Comparison of ENCODE assay signal across 13 cellular contexts in the genomic region with DNA sequence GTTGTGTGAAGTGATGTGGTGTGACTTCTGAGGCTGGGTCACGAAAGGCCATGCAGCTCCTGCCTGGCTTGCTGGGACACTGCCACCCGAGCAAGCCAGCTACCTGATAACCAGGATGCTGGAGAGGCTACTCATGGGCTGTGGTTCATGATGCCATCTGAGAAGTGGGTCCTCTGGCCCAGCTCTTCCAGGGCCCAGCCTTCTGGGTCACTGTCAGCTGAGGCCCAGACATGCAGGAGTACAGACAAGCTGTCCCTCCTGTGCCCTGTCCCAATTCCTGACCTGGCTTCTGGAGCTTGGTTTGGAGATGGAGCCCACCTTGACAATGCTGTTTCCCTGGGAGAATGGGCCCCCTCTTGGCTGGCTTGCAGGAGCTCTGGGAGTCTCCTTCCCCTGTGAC.
A peak's percentile ranks its signal among the peaks of the same experiment; 100 is the strongest.
DNase-seq lines count a peak whose midpoint lies in the region; ATAC-seq and TF ChIP-seq lines count a peak whose summit lies in the region.
"Had no signal": no experiment of that assay in that cellular context is flagged by ENCODE, and none has a peak within 500 bp of the region (broad histone marks: within the 10 kb centered on the region; RNA-seq: fewer than 3 reads in every experiment).

No MANE protein-coding gene starts in this region.

- 60% methylated on average over 1 of the region's 2 CpGs for WGBS in esophagus muscularis mucosa

- H3K27ac ChIP-seq in PC-9 (no peak overlapping the region), esophagus muscularis mucosa (replicated peaks in 1 of 4) (peak overlapping the region in 3 of 4 donors; percentile 61 to 85 (median 80))

- H4K20me1 ChIP-seq in PC-9 (ENCODE audit: insufficient read depth) = no peaks in the 10 kb centered on the region

- DNase-seq in activated CD4-positive, alpha-beta T cell treated with anti-CD3 and anti-CD28 coated beads, Interleukin-2, amount 10 ng/mL, durations not matched to agents 24 days and 14 days = peak; percentile 61
- DNase-seq in activated CD4-positive, alpha-beta T cell treated with anti-CD3 and anti-CD28 coated beads for 4 hours = no peak
- DNase-seq in PC-9 (no peak), esophagus muscularis mucosa (ENCODE audit: extremely low spot score) (no peak), cortex of kidney (lab: John Stamatoyannopoulos, UW) (no peak)
- DNase-seq in stimulated activated effector memory CD8-positive, alpha-beta T cell treated with anti-CD3 and anti-CD28 coated beads, Interleukin-12 subunit alpha, Interleukin-12 subunit beta, amount 100 ng/mL, for 72 hours (ENCODE audit: low spot score in 2 of 2) = no peak
- no peak for DNase-seq in stimulated activated CD4-positive, alpha-beta T cell treated with anti-CD3 and anti-CD28 coated beads, Interleukin-15, amount 100 ng/mL, for 24 hours
- DNase-seq: activated CD4-positive, CD25-positive, alpha-beta regulatory T cell; activated effector memory CD4-positive, alpha-beta T cell treated with anti-CD3 and anti-CD28 coated beads, Interleukin-2, amount 50 U/mL, for 16 hours; central memory CD4-positive, alpha-beta T cell; SIG-M5; stimulated activated CD4-positive, alpha-beta T cell treated with anti-CD3 and anti-CD28 coated beads, Interleukin-4, amount 100 ng/mL, for 1 hour had no signal

- no peaks in the 10 kb centered on the region for H3K9me3 ChIP-seq in PC-9 (ENCODE audit: insufficient read depth, low read depth)
- no peaks in the 10 kb centered on the region for H3K9me3 ChIP-seq in esophagus muscularis mucosa

- H3K4me2 ChIP-seq in PC-9 = peak overlapping the region; percentile 100

- H3K27me3 Mint-ChIP-seq in activated CD4-positive, alpha-beta T cell treated with anti-CD3 and anti-CD28 coated beads, Interleukin-2, amount 10 ng/mL, durations not matched to agents 24 days and 14 days = peaks cover 9% of the 10 kb centered on the region

- BruUV-seq in PC-9 (replicated peaks; lab: Mats Ljungman, UMichigan) = no TSS peak

- H3K4me3 Mint-ChIP-seq in activated CD4-positive, alpha-beta T cell treated with anti-CD3 and anti-CD28 coated beads, Interleukin-2, amount 10 ng/mL, durations not matched to agents 24 days and 14 days = no peak overlapping the region
- H3K4me3 Mint-ChIP-seq in stimulated activated effector memory CD8-positive, alpha-beta T cell treated with anti-CD3 and anti-CD28 coated beads, Interleukin-12 subunit alpha, Interleukin-12 subunit beta, amount 100 ng/mL, for 72 hours = peak overlapping the region; percentile 77

- 0 out of 2 replicates have a peak, but pooled peaks cover 6% of the 10 kb centered on the region for H3K4me1 ChIP-seq in PC-9 (replicated peaks; ENCODE audit: insufficient read depth)
- H3K4me1 ChIP-seq in esophagus muscularis mucosa = peaks cover 8 to 35% (median 31%) of the 10 kb centered on the region in 4 donors

- no peak for TF ChIP-seq EP300 in esophagus muscularis mucosa (IDR thresholded peaks at IDR 0.05)

- peak overlapping the region; percentile 99 for H2AFZ ChIP-seq in PC-9

- no peak for TF ChIP-seq POLR2A in esophagus muscularis mucosa (IDR thresholded peaks at IDR 0.05; ENCODE audit: low read depth)

- intact Hi-C loops in activated CD4-positive, alpha-beta T cell treated with anti-CD3 and anti-CD28 coated beads, Interleukin-2, amount 10 ng/mL, durations not matched to agents 24 days and 14 days (cut with micrococcal nuclease) = no loop called here
- intact Hi-C loops in PC-9 (cut with micrococcal nuclease; ENCODE audit: unreplicated experiment) = loop anchor here (5.0 kb wide), 1 partner anchor 712 kb away; no protein-coding TSS in a partner anchor
- intact Hi-C loops in esophagus muscularis mucosa (cut with DNase I) = loop anchor here (2.0 kb wide), 1 partner anchor 122 kb away; a partner anchor contains a TSS

- POLR2A ChIA-PET in PC-9 (lab: Charles Lee; ENCODE audit: unreplicated experiment) = no interaction called here

- H3K36me3 ChIP-seq in PC-9 (ENCODE audit: low read depth) (no peaks in the 10 kb centered on the region), esophagus muscularis mucosa (peaks cover 0 to 4% (median 0%) of the 10 kb centered on the region in 4 donors)

- CTCF ChIA-PET in PC-9 (lab: Charles Lee) = interaction anchor here (0.7 to 1.4 kb wide), 4 partner anchors 12 to 402 kb away, joined by 3 to 19 read pairs (median 5); a partner anchor contains a TSS

- peak overlapping the region; percentile 97 for H3K4me3 ChIP-seq in PC-9
- peak overlapping the region in 2 of 4 donors; percentile 65 to 72 for H3K4me3 ChIP-seq in esophagus muscularis mucosa

- H3K4me1 Mint-ChIP-seq in activated CD4-positive, alpha-beta T cell treated with anti-CD3 and anti-CD28 coated beads, Interleukin-2, amount 10 ng/mL, durations not matched to agents 24 days and 14 days = peaks cover 4% of the 10 kb centered on the region
- peaks cover 11% of the 10 kb centered on the region for H3K4me1 Mint-ChIP-seq in stimulated activated effector memory CD8-positive, alpha-beta T cell treated with anti-CD3 and anti-CD28 coated beads, Interleukin-12 subunit alpha, Interleukin-12 subunit beta, amount 100 ng/mL, for 72 hours

- H3K9me2 ChIP-seq in PC-9 (ENCODE audit: insufficient read depth) = no peaks in the 10 kb centered on the region

- no peaks in the 10 kb centered on the region for H3F3A ChIP-seq in PC-9 (ENCODE audit: insufficient read depth, low read depth)

- no peaks in the 10 kb centered on the region for H3K79me2 ChIP-seq in PC-9 (ENCODE audit: low read depth)

- no peaks in the 10 kb centered on the region for H3K9me3 Mint-ChIP-seq in activated CD4-positive, alpha-beta T cell treated with anti-CD3 and anti-CD28 coated beads, Interleukin-2, amount 10 ng/mL, durations not matched to agents 24 days and 14 days
- H3K9me3 Mint-ChIP-seq in stimulated activated effector memory CD8-positive, alpha-beta T cell treated with anti-CD3 and anti-CD28 coated beads, Interleukin-12 subunit alpha, Interleukin-12 subunit beta, amount 100 ng/mL, for 72 hours = no peaks in the 10 kb centered on the region

- no peak overlapping the region for H3K27ac Mint-ChIP-seq in activated CD4-positive, alpha-beta T cell treated with anti-CD3 and anti-CD28 coated beads, Interleukin-2, amount 10 ng/mL, durations not matched to agents 24 days and 14 days
- peak overlapping the region; percentile 75 for H3K27ac Mint-ChIP-seq in stimulated activated effector memory CD8-positive, alpha-beta T cell treated with anti-CD3 and anti-CD28 coated beads, Interleukin-12 subunit alpha, Interleukin-12 subunit beta, amount 100 ng/mL, for 72 hours

- H3K27me3 ChIP-seq in PC-9 (ENCODE audit: insufficient read depth, low read depth) = peaks cover 14% of the 10 kb centered on the region; the same call in 1 of the 2 replicates
- peaks cover 0 to 12% (median 0%) of the 10 kb centered on the region in 4 donors for H3K27me3 ChIP-seq in esophagus muscularis mucosa

- H3K36me3 Mint-ChIP-seq in activated CD4-positive, alpha-beta T cell treated with anti-CD3 and anti-CD28 coated beads, Interleukin-2, amount 10 ng/mL, durations not matched to agents 24 days and 14 days (ENCODE audit: low read depth) = peaks cover 2% of the 10 kb centered on the region
- peaks cover 6% of the 10 kb centered on the region for H3K36me3 Mint-ChIP-seq in stimulated activated effector memory CD8-positive, alpha-beta T cell treated with anti-CD3 and anti-CD28 coated beads, Interleukin-12 subunit alpha, Interleukin-12 subunit beta, amount 100 ng/mL, for 72 hours

- ATAC-seq in stimulated activated effector memory CD8-positive, alpha-beta T cell treated with anti-CD3 and anti-CD28 coated beads, Interleukin-12 subunit alpha, Interleukin-12 subunit beta, amount 100 ng/mL, for 72 hours = no peak
- no peak for ATAC-seq in GM21717 (IDR thresholded peaks at IDR 0.05; ENCODE audit: unreplicated experiment)

- TF ChIP-seq CTCF in PC-9 (conservative IDR thresholded peaks at IDR 0.05) (no peak), esophagus muscularis mucosa (IDR thresholded peaks at IDR 0.05) (no peak)
